ENCODE assay signal across 1 cellular context in the genomic region with DNA sequence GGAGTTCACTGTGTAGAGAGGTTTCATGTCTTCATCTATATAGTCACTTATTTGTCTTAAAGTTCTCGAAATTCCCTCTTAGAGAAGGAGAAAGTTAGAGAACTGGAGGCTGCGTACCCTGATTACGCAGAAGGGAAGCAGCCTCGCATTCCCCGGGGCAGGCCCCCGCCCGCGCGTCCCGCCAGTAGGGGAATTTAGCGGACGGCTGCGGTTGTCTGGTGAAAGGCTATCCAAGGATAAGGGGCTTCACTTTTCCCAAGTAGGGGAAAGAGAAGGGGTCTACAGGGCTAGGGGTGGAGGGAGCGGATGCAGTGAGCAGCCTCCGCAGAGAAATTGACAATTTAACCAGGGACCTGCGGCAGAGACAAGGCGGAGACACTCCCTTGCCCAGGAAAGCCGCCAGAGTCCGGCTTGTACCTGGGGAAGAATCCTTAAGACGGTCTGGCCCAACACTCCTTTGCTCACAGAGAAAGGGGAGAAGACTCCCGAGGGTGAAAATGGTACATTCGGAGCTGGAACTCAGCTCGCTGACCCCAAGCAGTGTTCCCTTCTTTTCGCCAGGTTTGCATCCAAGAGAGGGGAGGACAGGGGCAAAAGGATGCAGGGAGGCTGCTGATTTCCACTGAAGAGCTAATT.
A peak's percentile ranks its signal among the peaks of the same experiment; 100 is the strongest.
TF ChIP-seq lines count a peak whose summit lies in the region.

No MANE protein-coding gene starts in this region.

TF ChIP-seq in HepG2, 621 proteins besides CTCF, POLR2A, EP300 and RAD21 (continued from another document):
- TF ChIP-seq HMGXB4 (CRISPR knock-in tag; IDR thresholded peaks at IDR 0.05; ENCODE audit: borderline replicate concordance in 1 of 2, low read depth in 1 of 2): peak in 1 of 2 experiments; percentile 6; a peak in 2 of 4 replicates
- peak; percentile 13 for TF ChIP-seq ASH2L (IDR thresholded peaks at IDR 0.05; ENCODE audit: insufficient read length, low read depth, low read length)
